In the genomic region with DNA sequence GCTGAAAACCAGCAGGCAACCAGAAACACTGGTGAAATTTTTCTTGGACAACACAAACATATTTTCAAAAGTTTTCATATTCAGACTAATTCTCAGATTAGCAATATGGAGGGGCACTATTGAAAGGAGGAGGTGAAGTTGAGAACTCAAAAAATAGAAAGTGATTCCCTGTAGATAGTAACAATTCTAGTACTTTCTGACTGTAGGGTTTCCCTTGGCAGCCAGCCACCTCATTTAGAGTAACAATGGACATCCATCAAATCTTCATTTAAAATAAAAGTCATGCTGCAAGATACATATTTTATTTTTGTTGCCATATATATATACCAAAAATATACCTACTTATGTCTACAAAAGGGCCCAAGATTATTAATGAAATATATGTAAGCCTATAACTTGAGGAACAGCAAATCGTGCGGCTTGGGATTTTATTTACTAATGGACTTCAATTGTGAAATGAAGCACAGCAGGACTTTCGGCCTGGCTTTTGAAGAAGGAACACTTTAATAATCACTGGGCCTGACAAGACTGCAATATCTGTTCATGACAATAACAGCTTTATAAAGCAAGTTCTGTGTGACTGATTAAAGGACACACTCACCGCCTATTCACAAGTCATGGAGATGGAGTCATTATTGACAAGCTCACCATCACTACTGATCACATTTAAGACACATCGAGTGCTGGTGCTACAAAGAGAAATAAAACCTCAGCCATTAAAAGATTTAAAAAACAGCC, we compare ENCODE assay signal across 10 cellular contexts. TPM values are rescaled to one million over a fixed set of nuclear protein-coding genes. Genes with fewer than 3 reads are reported as not detected.
DNase-seq lines count a peak whose midpoint lies in the region; ATAC-seq and TF ChIP-seq lines count a peak whose summit lies in the region.
"Had no signal": no experiment of that assay in that cellular context is flagged by ENCODE, and none has a peak within 500 bp of the region (broad histone marks: within the 10 kb centered on the region; RNA-seq: fewer than 3 reads in every experiment).

No MANE protein-coding gene starts in this region.

- dilution Hi-C loops in IMR-90 (cut with HindIII; ENCODE audit: low sequenced_read_pairs, unreplicated experiment) = no loop called here

- TF ChIP-seq POLR2A in IMR-90 (IDR thresholded peaks at IDR 0.05; ENCODE audit: low read depth, low read length) = no peak

- H2AFZ ChIP-seq in IMR-90 (replicated peaks; ENCODE audit: low read length, poor library complexity) = no peak overlapping the region

- H2AK9ac ChIP-seq in IMR-90 (replicated peaks; ENCODE audit: low read depth, low read length, poor library complexity) = no peak overlapping the region

- peaks cover 54% of the 10 kb centered on the region for H3K4me1 Mint-ChIP-seq in activated naive CD8-positive, alpha-beta T cell treated with anti-CD3 and anti-CD28 coated beads for 36 hours
- peaks cover 22% of the 10 kb centered on the region for H3K4me1 Mint-ChIP-seq in nephron

- H3K4me2 ChIP-seq in IMR-90 (ENCODE audit: low read depth, low read length) = no peak overlapping the region

- peak overlapping the region; percentile 99 for H3K27ac Mint-ChIP-seq in activated naive CD8-positive, alpha-beta T cell treated with anti-CD3 and anti-CD28 coated beads for 36 hours
- H3K27ac Mint-ChIP-seq in nephron = no peak overlapping the region

- no TSS peak for BruUV-seq in IMR-90 (replicated peaks; lab: Mats Ljungman, UMichigan)

- in situ Hi-C loops in IMR-90 (cut with MboI; ENCODE audit: low sequenced_read_pairs) = loop anchor here (25.0 kb wide), 3 partner anchors 248 to 1523 kb away; no protein-coding TSS in a partner anchor

- peaks cover 8 to 13% of the 10 kb centered on the region in 2 experiments; a peak in 3 of 4 replicates for H3K79me1 ChIP-seq in IMR-90 (ENCODE audit: low read depth in 1 of 2, low read length in 2 of 2)

- TF ChIP-seq CTCF in IMR-90 (conservative IDR thresholded peaks at IDR 0.05; ENCODE audit: low read depth, low read length) (no peak), nephron (IDR thresholded peaks at IDR 0.05; ENCODE audit: unreplicated experiment in 3 of 3) (no peak)

- no peaks in the 10 kb centered on the region for H3K9me3 Mint-ChIP-seq in activated naive CD8-positive, alpha-beta T cell treated with anti-CD3 and anti-CD28 coated beads for 36 hours
- H3K9me3 Mint-ChIP-seq in nephron = no peaks in the 10 kb centered on the region

- H3K4me3 ChIP-seq in IMR-90 (ENCODE audit: insufficient read depth, low read depth, low read length) (no peak overlapping the region), SJCRH30 (no peak overlapping the region)

- no peak overlapping the region for H3K18ac ChIP-seq in IMR-90 (ENCODE audit: low read depth, low read length)

- H3K36me3 ChIP-seq in IMR-90 (ENCODE audit: control insufficient read depth, insufficient read depth, low read length) (no peaks in the 10 kb centered on the region), SJCRH30 (no peaks in the 10 kb centered on the region)

- H3K4me1 ChIP-seq in IMR-90 (ENCODE audit: control insufficient read depth, insufficient read depth, low read length) (no peaks in the 10 kb centered on the region), SJCRH30 (peaks cover 6% of the 10 kb centered on the region)

- H2BK5ac ChIP-seq in IMR-90 (ENCODE audit: low read depth, low read length, poor library complexity, severe bottlenecking) = no peak overlapping the region

- H3K14ac ChIP-seq in IMR-90 (replicated peaks; ENCODE audit: low read depth, low read length) = no peak overlapping the region

- H3K36me3 Mint-ChIP-seq in activated naive CD8-positive, alpha-beta T cell treated with anti-CD3 and anti-CD28 coated beads for 36 hours = peaks cover 1% of the 10 kb centered on the region
- H3K36me3 Mint-ChIP-seq in nephron (ENCODE audit: low read depth) = no peaks in the 10 kb centered on the region

- no peak overlapping the region for H3K9ac ChIP-seq in IMR-90 (ENCODE audit: low read depth, low read length)

- no peak overlapping the region for H2AK5ac ChIP-seq in IMR-90 (ENCODE audit: low read depth, low read length)

- H3K4ac ChIP-seq in IMR-90 (ENCODE audit: low read depth, low read length) = no peak overlapping the region

- POLR2A ChIA-PET in IMR-90 (lab: Charles Lee; ENCODE audit: unreplicated experiment) = no interaction called here

- H3K56ac ChIP-seq in IMR-90 (ENCODE audit: extremely low read depth, insufficient read depth, low read length) = no peak overlapping the region

- no peak overlapping the region for H4K91ac ChIP-seq in IMR-90 (ENCODE audit: insufficient read depth, low read depth, low read length)

- H2BK15ac ChIP-seq in IMR-90 (ENCODE audit: low read depth, low read length) = no peak overlapping the region

- DNase-seq in DMS153 treated with DMSO at 0.1 percent for 48 hours (lab: John Stamatoyannopoulos, UW; ENCODE audit: unreplicated experiment) (peak; percentile 42), IMR-90 (no peak), NCI-H226 (no peak), SJCRH30 (no peak), NCI-H1048 (lab: John Stamatoyannopoulos, UW) (no peak)
- DNase-seq in activated naive CD8-positive, alpha-beta T cell treated with anti-CD3 and anti-CD28 coated beads for 36 hours = no peak
- no peak for DNase-seq in activated CD4-positive, CD25-positive, alpha-beta regulatory T cell treated with anti-CD3 and anti-CD28 coated beads, Interleukin-2, amount 50 U/mL, for 72 hours
- DNase-seq: HCEC 1CT had no signal

- intact Hi-C loops in IMR-90 (cut with micrococcal nuclease) = loop anchor here (10.0 kb wide), 2 partner anchors 126 to 476 kb away; no protein-coding TSS in a partner anchor

- H3K9me3 ChIP-seq in IMR-90 (ENCODE audit: control insufficient read depth, insufficient read depth, low read length) = no peaks in the 10 kb centered on the region
- no peaks in the 10 kb centered on the region for H3K9me3 ChIP-seq in SJCRH30 (replicated peaks)

- TF ChIP-seq RAD21 in IMR-90 (IDR thresholded peaks at IDR 0.05; ENCODE audit: low read length) = no peak

- H3K9me1 ChIP-seq in IMR-90 (ENCODE audit: insufficient read depth, low read length) = no peaks in the 10 kb centered on the region

- no peak overlapping the region for H2BK120ac ChIP-seq in IMR-90 (ENCODE audit: low read depth, low read length)

- peak overlapping the region; percentile 92 for H3K4me3 Mint-ChIP-seq in activated naive CD8-positive, alpha-beta T cell treated with anti-CD3 and anti-CD28 coated beads for 36 hours
- peak overlapping the region; percentile 34 to 46 (median 36) for H3K4me3 Mint-ChIP-seq in nephron

- no peak overlapping the region for H4K8ac ChIP-seq in IMR-90 (ENCODE audit: low read depth in 2 of 2, low read length in 2 of 2)

- WGBS in IMR-90 (ENCODE audit: extremely low coverage in 2 of 2, insufficient read length in 1 of 2), 2 experiments = 100% methylated on average over 1 of the region's 5 CpGs; no CpG with 5 or more reads in 1 of the 2 experiments

- H3K27ac ChIP-seq in IMR-90 (ENCODE audit: insufficient read depth, low read length) (no peak overlapping the region), SJCRH30 (no peak overlapping the region)

- H4K5ac ChIP-seq in IMR-90 (ENCODE audit: low read depth, low read length) = no peak overlapping the region

- CTCF ChIA-PET in IMR-90 (lab: Yijun Ruan, JAX) = no interaction called here

- H3K23ac ChIP-seq in IMR-90 (ENCODE audit: low read depth, low read length) = peak overlapping the region; percentile 38; the same call in 1 of the 2 replicates

- H4K20me1 ChIP-seq in IMR-90 (ENCODE audit: insufficient read depth, low read length) = no peaks in the 10 kb centered on the region

- no peaks in the 10 kb centered on the region for H3K27me3 Mint-ChIP-seq in activated naive CD8-positive, alpha-beta T cell treated with anti-CD3 and anti-CD28 coated beads for 36 hours
- H3K27me3 Mint-ChIP-seq in nephron (ENCODE audit: low read depth) = peaks cover 5% of the 10 kb centered on the region

- no peak overlapping the region for H2BK20ac ChIP-seq in IMR-90 (ENCODE audit: low read depth, low read length)

- no peaks in the 10 kb centered on the region for H3K27me3 ChIP-seq in IMR-90 (ENCODE audit: control insufficient read depth, insufficient read depth, low read length)
- no peaks in the 10 kb centered on the region for H3K27me3 ChIP-seq in SJCRH30

- no peak for ATAC-seq in IMR-90 (ENCODE audit: low read depth)
- ATAC-seq: SK-N-SH treated with all-trans-retinoic acid at 6 μM for 48 hours had no signal

TF ChIP-seq in IMR-90, 13 proteins besides CTCF, POLR2A, EP300 and RAD21:
- TF ChIP-seq NFE2L2 (IDR thresholded peaks at IDR 0.05; ENCODE audit: low read depth, low read length) = no peak
- no peak for TF ChIP-seq BHLHE40 (IDR thresholded peaks at IDR 0.05; ENCODE audit: low read depth, low read length)
- no peak for TF ChIP-seq CEBPB (IDR thresholded peaks at IDR 0.05; ENCODE audit: low read depth, low read length)
- TF ChIP-seq, protein P1, sequence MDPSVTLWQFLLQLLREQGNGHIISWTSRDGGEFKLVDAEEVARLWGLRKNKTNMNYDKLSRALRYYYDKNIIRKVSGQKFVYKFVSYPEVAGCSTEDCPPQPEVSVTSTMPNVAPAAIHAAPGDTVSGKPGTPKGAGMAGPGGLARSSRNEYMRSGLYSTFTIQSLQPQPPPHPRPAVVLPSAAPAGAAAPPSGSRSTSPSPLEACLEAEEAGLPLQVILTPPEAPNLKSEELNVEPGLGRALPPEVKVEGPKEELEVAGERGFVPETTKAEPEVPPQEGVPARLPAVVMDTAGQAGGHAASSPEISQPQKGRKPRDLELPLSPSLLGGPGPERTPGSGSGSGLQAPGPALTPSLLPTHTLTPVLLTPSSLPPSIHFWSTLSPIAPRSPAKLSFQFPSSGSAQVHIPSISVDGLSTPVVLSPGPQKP (IDR thresholded peaks at IDR 0.05; ENCODE audit: borderline replicate concordance, low read depth, low read length) = no peak
- no peak for TF ChIP-seq MAFK (IDR thresholded peaks at IDR 0.05; ENCODE audit: low read depth, low read length)

RNA-seq across cellular contexts. Expression of a gene that starts 6.8 kb away (rescaled TPM):
- 0.72 and 2.8 TPM in 2 replicates for total RNA-seq in IMR-90 (2012; rRNA removed)
- 2.3 and 13.6 TPM in 2 replicates for polyA plus RNA-seq in IMR-90 (2012; rRNA removed)
- polyA plus RNA-seq in IMR-90 (2012; cell fraction: cytosol; rRNA removed) = 6.8 and 32.0 TPM in 2 replicates
- polyA plus RNA-seq in IMR-90 (2012; cell fraction: nucleus; rRNA removed; ENCODE audit: low replicate concordance) = 258 and 476 TPM in 2 replicates
- 10 to 100 TPM; 47.7 to 49.9 TPM for total RNA-seq in activated naive CD8-positive, alpha-beta T cell treated with anti-CD3 and anti-CD28 coated beads for 36 hours
- 0.46 and 0.51 TPM in 2 replicates for total RNA-seq in SJCRH30 (2014; rRNA removed; shearing (Covaris generic))

Comparison
In these comparisons a context has a peak if more than half of its experiments do, and no peak if none do; other contexts are left out.
1. RNA of a gene that starts 6.8 kb away (total RNA-seq): 47.7 to 49.9 TPM in activated naive CD8-positive, alpha-beta T cell treated with anti-CD3 and anti-CD28 coated beads for 36 hours; 0.72 to 2.8 TPM in IMR-90 and 0.46 to 0.51 TPM in SJCRH30; every median in the first group is over 10 times any median in the second.